Comparison of ENCODE assay signal across 1 cellular context in genomic region chr11:62607729-62608128, GRCh38.
TF ChIP-seq lines count a peak whose summit lies in the region.

No MANE protein-coding gene starts in this region.

TF ChIP-seq in GM12878, 131 proteins besides CTCF, POLR2A, EP300 and RAD21:
- TF ChIP-seq, protein P1, sequence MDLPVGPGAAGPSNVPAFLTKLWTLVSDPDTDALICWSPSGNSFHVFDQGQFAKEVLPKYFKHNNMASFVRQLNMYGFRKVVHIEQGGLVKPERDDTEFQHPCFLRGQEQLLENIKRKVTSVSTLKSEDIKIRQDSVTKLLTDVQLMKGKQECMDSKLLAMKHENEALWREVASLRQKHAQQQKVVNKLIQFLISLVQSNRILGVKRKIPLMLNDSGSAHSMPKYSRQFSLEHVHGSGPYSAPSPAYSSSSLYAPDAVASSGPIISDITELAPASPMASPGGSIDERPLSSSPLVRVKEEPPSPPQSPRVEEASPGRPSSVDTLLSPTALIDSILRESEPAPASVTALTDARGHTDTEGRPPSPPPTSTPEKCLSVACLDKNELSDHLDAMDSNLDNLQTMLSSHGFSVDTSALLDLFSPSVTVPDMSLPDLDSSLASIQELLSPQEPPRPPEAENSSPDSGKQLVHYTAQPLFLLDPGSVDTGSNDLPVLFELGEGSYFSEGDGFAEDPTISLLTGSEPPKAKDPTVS (IDR thresholded peaks at IDR 0.05; ENCODE audit: low read depth, low read length): no peak
- no peak for TF ChIP-seq ZNF592 (IDR thresholded peaks at IDR 0.05)
- TF ChIP-seq ELK1 (IDR thresholded peaks at IDR 0.05; ENCODE audit: low read depth, low read length): no peak
- no peak for TF ChIP-seq GABPA (IDR thresholded peaks at IDR 0.05; ENCODE audit: low read depth)
- 0 out of 2 replicates have a peak, but pooled peaks have one; percentile 29 for TF ChIP-seq CREB1 (IDR thresholded peaks at IDR 0.05; ENCODE audit: low read depth)
- TF ChIP-seq KLF5 (IDR thresholded peaks at IDR 0.05; ENCODE audit: partially characterized antibody): no peak
- TF ChIP-seq RCOR1 (conservative IDR thresholded peaks at IDR 0.05; ENCODE audit: low read depth, low read length): no peak
- TF ChIP-seq, protein P2, sequence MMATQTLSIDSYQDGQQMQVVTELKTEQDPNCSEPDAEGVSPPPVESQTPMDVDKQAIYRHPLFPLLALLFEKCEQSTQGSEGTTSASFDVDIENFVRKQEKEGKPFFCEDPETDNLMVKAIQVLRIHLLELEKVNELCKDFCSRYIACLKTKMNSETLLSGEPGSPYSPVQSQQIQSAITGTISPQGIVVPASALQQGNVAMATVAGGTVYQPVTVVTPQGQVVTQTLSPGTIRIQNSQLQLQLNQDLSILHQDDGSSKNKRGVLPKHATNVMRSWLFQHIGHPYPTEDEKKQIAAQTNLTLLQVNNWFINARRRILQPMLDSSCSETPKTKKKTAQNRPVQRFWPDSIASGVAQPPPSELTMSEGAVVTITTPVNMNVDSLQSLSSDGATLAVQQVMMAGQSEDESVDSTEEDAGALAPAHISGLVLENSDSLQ (IDR thresholded peaks at IDR 0.05): peak; percentile 93
- no peak for TF ChIP-seq ZNF622 (IDR thresholded peaks at IDR 0.05)
- no peak for TF ChIP-seq POLR2AphosphoS2 (IDR thresholded peaks at IDR 0.05; ENCODE audit: low read depth, low read length)
- TF ChIP-seq ZBED1 (IDR thresholded peaks at IDR 0.05; ENCODE audit: borderline replicate concordance): no peak
- peak; percentile 46 for TF ChIP-seq PBX3 (IDR thresholded peaks at IDR 0.05; ENCODE audit: insufficient replicate concordance, low read depth, low read length)
- no peak for TF ChIP-seq ATF2 (IDR thresholded peaks at IDR 0.05; ENCODE audit: low read length)
- no peak for TF ChIP-seq ZNF217 (IDR thresholded peaks at IDR 0.05)
- TF ChIP-seq, protein P3, sequence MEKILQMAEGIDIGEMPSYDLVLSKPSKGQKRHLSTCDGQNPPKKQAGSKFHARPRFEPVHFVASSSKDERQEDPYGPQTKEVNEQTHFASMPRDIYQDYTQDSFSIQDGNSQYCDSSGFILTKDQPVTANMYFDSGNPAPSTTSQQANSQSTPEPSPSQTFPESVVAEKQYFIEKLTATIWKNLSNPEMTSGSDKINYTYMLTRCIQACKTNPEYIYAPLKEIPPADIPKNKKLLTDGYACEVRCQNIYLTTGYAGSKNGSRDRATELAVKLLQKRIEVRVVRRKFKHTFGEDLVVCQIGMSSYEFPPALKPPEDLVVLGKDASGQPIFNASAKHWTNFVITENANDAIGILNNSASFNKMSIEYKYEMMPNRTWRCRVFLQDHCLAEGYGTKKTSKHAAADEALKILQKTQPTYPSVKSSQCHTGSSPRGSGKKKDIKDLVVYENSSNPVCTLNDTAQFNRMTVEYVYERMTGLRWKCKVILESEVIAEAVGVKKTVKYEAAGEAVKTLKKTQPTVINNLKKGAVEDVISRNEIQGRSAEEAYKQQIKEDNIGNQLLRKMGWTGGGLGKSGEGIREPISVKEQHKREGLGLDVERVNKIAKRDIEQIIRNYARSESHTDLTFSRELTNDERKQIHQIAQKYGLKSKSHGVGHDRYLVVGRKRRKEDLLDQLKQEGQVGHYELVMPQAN (conservative IDR thresholded peaks at IDR 0.05): no peak
- TF ChIP-seq BMI1 (IDR thresholded peaks at IDR 0.05; ENCODE audit: borderline replicate concordance): no peak
